Comparison of ENCODE assay signal across 8 cellular contexts in genomic region chr13:19957320-19958118, GRCh38. TPM values are rescaled to one million over a fixed set of nuclear protein-coding genes. Genes with fewer than 3 reads are reported as not detected.
DNase-seq lines count a peak whose midpoint lies in the region; ATAC-seq, FAIRE-seq and TF ChIP-seq lines count a peak whose summit lies in the region.

No MANE protein-coding gene starts in this region.

- peaks cover 21% of the 10 kb centered on the region for H4K20me1 ChIP-seq in HepG2 (ENCODE audit: insufficient read depth, low read length)

- DNase-seq in NCI-H345 treated with DMSO at 0.1 percent for 48 hours (lab: John Stamatoyannopoulos, UW; ENCODE audit: unreplicated experiment), result peak; percentile 44
- peak; percentile 78 for DNase-seq in activated CD4-positive, alpha-beta T cell treated with anti-CD3 and anti-CD28 coated beads, Interleukin-2, amount 50 U/mL, for 1 hour
- DNase-seq in dermis blood vessel endothelial cell, result peak; percentile 89
- DNase-seq in HepG2 (ENCODE audit: low spot score), result no peak
- peak; percentile 79 for DNase-seq in stimulated activated CD4-positive, alpha-beta T cell treated with anti-CD3 and anti-CD28 coated beads, Interleukin-2, amount 100 ng/mL, for 4 hours (ENCODE audit: low read depth)
- DNase-seq in NCI-H1048 (lab: John Stamatoyannopoulos, UW), result no peak

- TSS peak; percentile 91 for BruUV-seq in HepG2 (replicated peaks; lab: Mats Ljungman, UMichigan)

- ATAC-seq in GM18508 (IDR thresholded peaks at IDR 0.05; ENCODE audit: insufficient read depth, unreplicated experiment), result peak; percentile 7
- ATAC-seq in HG03039 (IDR thresholded peaks at IDR 0.05; ENCODE audit: unreplicated experiment), result peak; percentile 13
- no peak for ATAC-seq in HepG2

- H3K9ac ChIP-seq in HepG2 (ENCODE audit: insufficient read depth, low read depth, low read length), result peak overlapping the region; percentile 76

- intact Hi-C loops in HepG2 (cut with micrococcal nuclease; ENCODE audit: unreplicated experiment), result loop anchor here (5.0 kb wide), 1 partner anchor 175 kb away; the partner anchor contains the start of gene PSPC1

- TF ChIP-seq EP300 in HepG2 (IDR thresholded peaks at IDR 0.05; ENCODE audit: low read depth in 2 of 2, low read length in 2 of 2), result no peak
- no peak for TF ChIP-seq EP300 in HepG2 (CRISPR knock-in tag; IDR thresholded peaks at IDR 0.05; ENCODE audit: borderline replicate concordance)

- 96% methylated on average over 28 of the region's 62 CpGs for WGBS in HepG2 (ENCODE audit: low lambda C conversion rate)

- TF ChIP-seq RAD21 in HepG2 (CRISPR knock-in tag; IDR thresholded peaks at IDR 0.05), result no peak

- POLR2A ChIA-PET in HepG2 (lab: Yijun Ruan, JAX), result no interaction called here

- H2AFZ ChIP-seq in HepG2 (ENCODE audit: low read length), result no peak overlapping the region

- H3K9me3 ChIP-seq in HepG2 (ENCODE audit: low read length), result no peaks in the 10 kb centered on the region

- peaks cover 0 to 8% of the 10 kb centered on the region in 2 experiments; a peak in 1 of 5 replicates for H3K36me3 ChIP-seq in HepG2 (replicated peaks in 1 of 2; ENCODE audit: control insufficient read depth in 1 of 2, insufficient read depth in 2 of 2, low read length in 2 of 2)

- H3K79me2 ChIP-seq in HepG2 (ENCODE audit: insufficient read depth, low read length), result peaks cover 27% of the 10 kb centered on the region

- H3K4me1 ChIP-seq in HepG2 (ENCODE audit: insufficient read depth, low read length), result peaks cover 20% of the 10 kb centered on the region

- no peak for FAIRE-seq in HepG2 (lab: Jason Lieb, UNC)

- peak overlapping the region; percentile 42 to 97 (median 96); a peak in 4 of 6 replicates for H3K4me3 ChIP-seq in HepG2 (replicated peaks in 1 of 3; ENCODE audit: insufficient read depth in 1 of 3, low read depth in 2 of 3, low read length in 3 of 3)

- H3K27ac ChIP-seq in HepG2 (ENCODE audit: extremely low read length, insufficient read depth, low read length), result no peak overlapping the region

- peak overlapping the region; percentile 61 for H3K4me2 ChIP-seq in HepG2 (ENCODE audit: low read depth, low read length)

- TF ChIP-seq CTCF in HepG2 (CRISPR knock-in tag; IDR thresholded peaks at IDR 0.05), result no peak

- CTCF ChIA-PET in HepG2 (lab: Yijun Ruan, JAX; ENCODE audit: low intra/inter-chr PET ratio, low total read pairs), result no interaction called here

- no peaks in the 10 kb centered on the region; a peak in 2 of 5 replicates for H3K27me3 ChIP-seq in HepG2 (ENCODE audit: control insufficient read depth in 1 of 2, insufficient read depth in 2 of 2, low read length in 2 of 2)

- in situ Hi-C loops in HepG2 (cut with HindIII; ENCODE audit: extremely low pct_ligation_motif_present, low pct_unique_long_range_greater_than_20kb), result no loop called here

- TF ChIP-seq POLR2A in HepG2 (IDR thresholded peaks at IDR 0.05; ENCODE audit: insufficient read depth in 1 of 2, low read depth in 2 of 2, low read length in 2 of 2), result no peak

TF ChIP-seq in HepG2, 621 proteins besides CTCF, POLR2A, EP300 and RAD21:
- TF ChIP-seq ZNF691 (CRISPR knock-in tag; IDR thresholded peaks at IDR 0.05; ENCODE audit: borderline replicate concordance, low read depth), result no peak
- peak; percentile 44 for TF ChIP-seq AGO2 (optimal IDR thresholded peaks at IDR 0.05; ENCODE audit: low read depth, low read length)
- peak; percentile 11; the same call in 1 of the 2 replicates for TF ChIP-seq ZNF790 (CRISPR knock-in tag; IDR thresholded peaks at IDR 0.05; ENCODE audit: borderline replicate concordance)
- peak; percentile 8; the same call in 1 of the 2 replicates for TF ChIP-seq ZBTB33 (CRISPR knock-in tag; IDR thresholded peaks at IDR 0.05)
TF ChIP-seq in HepG2: peak in this region for 3.

RNA-seq across cellular contexts. Expression of gene ZMYM2, which starts 1.0 kb away (rescaled TPM):
- total RNA-seq in dermis blood vessel endothelial cell, result 68.8 and 81.3 TPM in 2 replicates
- total RNA-seq in HepG2 (2016; rRNA removed; fragmentation: Illumina TruSeq; extraction: Trizol), result 40.8 and 56.9 TPM in 2 replicates
- total RNA-seq in HepG2 (2016; cell fraction: cytosol; rRNA removed; fragmentation: Illumina TruSeq; extraction: Trizol; ENCODE audit: low read depth), result 25.6 and 27.3 TPM in 2 replicates
- total RNA-seq in HepG2 (2016; cell fraction: insoluble cytoplasmic fraction; rRNA removed; fragmentation: Illumina TruSeq; extraction: Trizol), result 35.9 and 53.3 TPM in 2 replicates
- total RNA-seq in HepG2 (2016; cell fraction: membrane; rRNA removed; fragmentation: Illumina TruSeq; extraction: Trizol), result 22.6 and 25.0 TPM in 2 replicates
- 52.3 and 58.3 TPM in 2 replicates for total RNA-seq in HepG2 (2016; cell fraction: nucleus; rRNA removed; fragmentation: Illumina TruSeq; extraction: Trizol)
- polyA plus RNA-seq in HepG2 (2011; rRNA removed), result 17.6 and 22.4 TPM in 2 replicates
- 5.8 and 9.5 TPM in 2 replicates for polyA plus RNA-seq in HepG2 (2011; cell fraction: cytosol; rRNA removed)
- 18.4 and 22.9 TPM in 2 replicates for polyA plus RNA-seq in HepG2 (2011; cell fraction: nucleus; rRNA removed)
- 22.2 and 23.4 TPM in 2 replicates for polyA plus RNA-seq in HepG2 (2012)
- polyA plus RNA-seq in HepG2 (2016; cell fraction: cytosol; fragmentation: Illumina TruSeq; extraction: Trizol; ENCODE audit: low read depth), result 1.1 and 1.3 TPM in 2 replicates
- 29.7 and 36.6 TPM in 2 replicates for polyA plus RNA-seq in HepG2 (2016; cell fraction: insoluble cytoplasmic fraction; fragmentation: Illumina TruSeq; extraction: Trizol; ENCODE audit: low read depth)
- polyA plus RNA-seq in HepG2 (2016; cell fraction: membrane; fragmentation: Illumina TruSeq; extraction: Trizol; ENCODE audit: low read depth), result 2.9 and 3.6 TPM in 2 replicates
- 58.5 and 61.6 TPM in 2 replicates for polyA plus RNA-seq in HepG2 (2016; cell fraction: nucleus; fragmentation: Illumina TruSeq; extraction: Trizol; ENCODE audit: insufficient read depth, low read depth)
- polyA minus RNA-seq in HepG2 (2011; rRNA and poly(A)+ RNA removed; ENCODE audit: low replicate concordance), result 17.1 and 26.7 TPM in 2 replicates
- 32.5 and 37.8 TPM in 2 replicates for polyA minus RNA-seq in HepG2 (2011; cell fraction: cytosol; rRNA and poly(A)+ RNA removed)
- polyA minus RNA-seq in HepG2 (2011; cell fraction: nucleus; rRNA and poly(A)+ RNA removed), result 139 and 147 TPM in 2 replicates

Comparison
In these comparisons a context has a peak if more than half of its experiments do, and no peak if none do; other contexts are left out.
1. DNase-seq: peak in NCI-H345 treated with DMSO at 0.1 percent for 48 hours (single experiment), activated CD4-positive, alpha-beta T cell treated with anti-CD3 and anti-CD28 coated beads, Interleukin-2, amount 50 U/mL, for 1 hour (single experiment), dermis blood vessel endothelial cell (single experiment) and stimulated activated CD4-positive, alpha-beta T cell treated with anti-CD3 and anti-CD28 coated beads, Interleukin-2, amount 100 ng/mL, for 4 hours (single experiment); none in HepG2 (single experiment) and NCI-H1048 (single experiment).